Comparison of ENCODE assay signal across 17 cellular contexts in the genomic region with DNA sequence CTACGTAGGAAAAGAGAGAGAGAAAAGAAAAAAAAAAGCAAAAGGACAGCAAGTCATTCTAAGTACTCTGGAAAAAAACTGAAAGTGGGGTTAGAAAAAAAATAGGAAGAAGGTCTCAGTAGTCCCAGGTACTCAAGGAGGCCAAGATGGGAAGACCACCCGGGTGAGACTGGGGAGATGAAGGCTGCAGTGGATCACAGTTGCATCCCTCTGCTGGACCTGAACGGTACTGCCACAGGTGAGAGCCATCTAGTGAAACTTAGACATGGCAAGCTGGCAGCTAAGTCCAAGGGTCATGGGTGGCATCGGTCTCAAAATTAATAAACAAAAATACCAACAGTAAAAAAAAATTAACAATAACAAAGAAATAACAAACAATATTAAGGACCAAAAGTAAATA. TPM values are rescaled to one million over a fixed set of nuclear protein-coding genes. Genes with fewer than 3 reads are reported as not detected.
DNase-seq lines count a peak whose midpoint lies in the region; ATAC-seq and TF ChIP-seq lines count a peak whose summit lies in the region.
"Had no signal": no experiment of that assay in that cellular context is flagged by ENCODE, and none has a peak within 500 bp of the region (broad histone marks: within the 10 kb centered on the region; RNA-seq: fewer than 3 reads in every experiment).

No MANE protein-coding gene starts in this region.

- TF ChIP-seq RAD21 in SK-N-SH (IDR thresholded peaks at IDR 0.05; ENCODE audit: low read length): no peak

- CTCF ChIA-PET in SK-N-SH (lab: Yijun Ruan, JAX): no interaction called here

- H4K8ac ChIP-seq in mesendoderm (ENCODE audit: low read depth, low read length): no peak overlapping the region

- H3K27me3 ChIP-seq in SK-N-SH (ENCODE audit: insufficient read depth): no peaks in the 10 kb centered on the region
- no peaks in the 10 kb centered on the region for H3K27me3 ChIP-seq in mesendoderm (ENCODE audit: insufficient read depth, low read length, poor library complexity)

- H4K20me1 ChIP-seq in SK-N-SH (ENCODE audit: insufficient read depth): no peaks in the 10 kb centered on the region

- H3K79me2 ChIP-seq in SK-N-SH (ENCODE audit: insufficient read depth) (no peaks in the 10 kb centered on the region), mesendoderm (ENCODE audit: control insufficient read depth, insufficient read depth, low read length) (no peaks in the 10 kb centered on the region)

- H3K36me3 Mint-ChIP-seq in HFFc6 (ENCODE audit: low read depth): peaks cover 39% of the 10 kb centered on the region

- H3K9me3 Mint-ChIP-seq in HFFc6: peaks cover 63% of the 10 kb centered on the region

- no peak overlapping the region for H2BK15ac ChIP-seq in mesendoderm (replicated peaks; ENCODE audit: low read depth)

- H3K4me1 Mint-ChIP-seq in HFFc6 (ENCODE audit: low read depth): peaks cover 11% of the 10 kb centered on the region; the same call in 1 of the 2 replicates

- no peak overlapping the region for H4K5ac ChIP-seq in mesendoderm (ENCODE audit: low read length)

- no peak overlapping the region for H3K23ac ChIP-seq in mesendoderm (ENCODE audit: low read length)

- H3K79me1 ChIP-seq in mesendoderm (ENCODE audit: low read length): no peaks in the 10 kb centered on the region

- H3K9me3 ChIP-seq in SK-N-SH: peaks cover 3% of the 10 kb centered on the region; the same call in 1 of the 2 replicates

- no peak for DNase-seq in SK-N-SH
- no peak for DNase-seq in HFFc6
- DNase-seq in mesendoderm: peak; percentile 25
- no peak for DNase-seq in H4 (ENCODE audit: low spot score)
- no peak for DNase-seq in effector CD8-positive, alpha-beta T cell (lab: John Stamatoyannopoulos, UW)
- DNase-seq: activated T-cell treated with anti-CD3 and anti-CD28 coated beads, Interleukin-2, amount 50 U/mL, for 24 hours; amygdala; DMS79 treated with DMSO at 0.1 percent for 48 hours; effector memory CD8-positive, alpha-beta T cell; hippocampal formation; Kasumi-1; SHP77 treated with DMSO at 0.1 percent for 48 hours; stimulated activated CD4-positive, alpha-beta T cell treated with anti-CD3 and anti-CD28 coated beads, Interleukin-12 subunit alpha, Interleukin-12 subunit beta, amount 100 ng/mL, for 4 hours had no signal

- no peak overlapping the region for H3K4me3 Mint-ChIP-seq in HFFc6
- H3K4me3 Mint-ChIP-seq: activated T-cell treated with anti-CD3 and anti-CD28 coated beads, Interleukin-2, amount 50 U/mL, for 24 hours; effector memory CD8-positive, alpha-beta T cell had no signal

- H3K27ac Mint-ChIP-seq in HFFc6: no peak overlapping the region
- H3K27ac Mint-ChIP-seq: activated T-cell treated with anti-CD3 and anti-CD28 coated beads, Interleukin-2, amount 50 U/mL, for 24 hours; effector memory CD8-positive, alpha-beta T cell had no signal

- H3K4me3 ChIP-seq in SK-N-SH (ENCODE audit: low read depth in 2 of 2, low read length in 1 of 2): no peak overlapping the region
- H3K4me3 ChIP-seq in WI38 (ENCODE audit: low read depth, low read length): no peak overlapping the region
- H3K4me3 ChIP-seq in mesendoderm (ENCODE audit: low read length): no peak overlapping the region
- H3K4me3 ChIP-seq: lung had no signal

- H3K9ac ChIP-seq in SK-N-SH (no peak overlapping the region), mesendoderm (ENCODE audit: low read length) (no peak overlapping the region)

- H3K9me2 ChIP-seq in SK-N-SH: no peaks in the 10 kb centered on the region

- TF ChIP-seq CTCF in SK-N-SH (IDR thresholded peaks at IDR 0.05) (peak; percentile 17; the same call in 1 of the 2 replicates), HFFc6 (IDR thresholded peaks at IDR 0.05) (peak; percentile 42), WI38 (IDR thresholded peaks at IDR 0.05; ENCODE audit: low read depth, low read length) (peak; percentile 46)

- WGBS in SK-N-SH (ENCODE audit: low lambda C conversion rate): 35% methylated on average over 4 of the region's 4 CpGs
- no CpG with 5 or more reads among the region's 4 CpGs for WGBS in mesendoderm (ENCODE audit: extremely low coverage, insufficient coverage, low lambda C conversion rate)

- H2AK5ac ChIP-seq in mesendoderm (ENCODE audit: low read length): no peak overlapping the region

- no peak overlapping the region for H3K18ac ChIP-seq in mesendoderm (ENCODE audit: low read length)

- H3K4ac ChIP-seq in mesendoderm (ENCODE audit: low read depth, low read length): no peak overlapping the region

- H2BK120ac ChIP-seq in mesendoderm (ENCODE audit: low read depth, low read length): no peak overlapping the region

- no peaks in the 10 kb centered on the region for H3F3A ChIP-seq in SK-N-SH (replicated peaks; ENCODE audit: insufficient read depth)

- H2BK5ac ChIP-seq in mesendoderm (ENCODE audit: low read length): no peak overlapping the region

- no peak overlapping the region for H3K4me2 ChIP-seq in SK-N-SH
- no peak overlapping the region for H3K4me2 ChIP-seq in mesendoderm (ENCODE audit: low read length)

- no peak overlapping the region for H2AFZ ChIP-seq in SK-N-SH (ENCODE audit: low read depth)

- H3K4me1 ChIP-seq in SK-N-SH (ENCODE audit: control insufficient read depth in 1 of 2, insufficient read depth in 2 of 2, low read depth in 1 of 2, low read length in 1 of 2) (no peaks in the 10 kb centered on the region), mesendoderm (ENCODE audit: control insufficient read depth, low read depth, low read length) (no peaks in the 10 kb centered on the region)

- H3K27ac ChIP-seq in SK-N-SH (ENCODE audit: low read depth in 2 of 2, low read length in 1 of 2) (no peak overlapping the region), mesendoderm (ENCODE audit: low read depth, low read length) (no peak overlapping the region)

- POLR2A ChIA-PET in SK-N-SH (lab: Yijun Ruan, JAX): no interaction called here

- ATAC-seq in SK-N-SH treated with all-trans-retinoic acid at 6 μM for 48 hours (no peak), GM21619 (IDR thresholded peaks at IDR 0.05; ENCODE audit: unreplicated experiment) (no peak)
- ATAC-seq: effector memory CD8-positive, alpha-beta T cell had no signal

- H3K56ac ChIP-seq in mesendoderm (ENCODE audit: low read length): no peak overlapping the region

- no peak for TF ChIP-seq EP300 in SK-N-SH (IDR thresholded peaks at IDR 0.05; ENCODE audit: borderline replicate concordance in 1 of 2, low read depth in 1 of 2, low read length in 1 of 2)

- H3K27me3 Mint-ChIP-seq in HFFc6 (ENCODE audit: insufficient read depth): peaks cover 4% of the 10 kb centered on the region; the same call in 1 of the 2 replicates
- H3K27me3 Mint-ChIP-seq: activated T-cell treated with anti-CD3 and anti-CD28 coated beads, Interleukin-2, amount 50 U/mL, for 24 hours; effector memory CD8-positive, alpha-beta T cell had no signal

- H3K36me3 ChIP-seq in SK-N-SH (replicated peaks in 1 of 2; ENCODE audit: control insufficient read depth in 1 of 2, insufficient read depth in 2 of 2, low read length in 1 of 2) (no peaks in the 10 kb centered on the region), mesendoderm (ENCODE audit: control insufficient read depth, insufficient read depth, low read length) (no peaks in the 10 kb centered on the region)

TF ChIP-seq in SK-N-SH, 30 proteins besides CTCF, POLR2A, EP300 and RAD21 (continues in another document):
- TF ChIP-seq TCF12 (IDR thresholded peaks at IDR 0.05): no peak
- no peak for TF ChIP-seq TAF1 (IDR thresholded peaks at IDR 0.05; ENCODE audit: borderline replicate concordance, low read depth, low read length)
- TF ChIP-seq, protein P1, sequence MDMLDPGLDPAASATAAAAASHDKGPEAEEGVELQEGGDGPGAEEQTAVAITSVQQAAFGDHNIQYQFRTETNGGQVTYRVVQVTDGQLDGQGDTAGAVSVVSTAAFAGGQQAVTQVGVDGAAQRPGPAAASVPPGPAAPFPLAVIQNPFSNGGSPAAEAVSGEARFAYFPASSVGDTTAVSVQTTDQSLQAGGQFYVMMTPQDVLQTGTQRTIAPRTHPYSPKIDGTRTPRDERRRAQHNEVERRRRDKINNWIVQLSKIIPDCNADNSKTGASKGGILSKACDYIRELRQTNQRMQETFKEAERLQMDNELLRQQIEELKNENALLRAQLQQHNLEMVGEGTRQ (IDR thresholded peaks at IDR 0.05; ENCODE audit: borderline replicate concordance, low read depth, low read length): no peak
- no peak for TF ChIP-seq ELF1 (IDR thresholded peaks at IDR 0.05)
- TF ChIP-seq, protein P2, sequence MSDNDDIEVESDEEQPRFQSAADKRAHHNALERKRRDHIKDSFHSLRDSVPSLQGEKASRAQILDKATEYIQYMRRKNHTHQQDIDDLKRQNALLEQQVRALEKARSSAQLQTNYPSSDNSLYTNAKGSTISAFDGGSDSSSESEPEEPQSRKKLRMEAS (IDR thresholded peaks at IDR 0.05; ENCODE audit: low read depth): no peak
- no peak for TF ChIP-seq NFIC (IDR thresholded peaks at IDR 0.05; ENCODE audit: borderline replicate concordance)
- TF ChIP-seq JUND (IDR thresholded peaks at IDR 0.05): no peak
- no peak for TF ChIP-seq SMC3 (IDR thresholded peaks at IDR 0.05; ENCODE audit: low read depth, low read length)

TF ChIP-seq in SK-N-SH treated with all-trans-retinoic acid at 6 μM for 48 hours, 23 proteins besides CTCF, POLR2A, EP300 and RAD21 (continues in another document):
- no peak for TF ChIP-seq ARNTL (CRISPR knock-in tag; IDR thresholded peaks at IDR 0.05; ENCODE audit: borderline replicate concordance, low read depth)

RNA-seq across cellular contexts. Expression of a gene that starts 41.0 kb away (rescaled TPM):
- polyA plus RNA-seq in SK-N-SH (2012; rRNA removed): 11.8 and 13.1 TPM in 2 replicates
- polyA plus RNA-seq in SK-N-SH (2012; cell fraction: cytosol; rRNA removed): 10.4 and 11.8 TPM in 2 replicates
- 42.9 and 45.5 TPM in 2 replicates for polyA plus RNA-seq in SK-N-SH (2012; cell fraction: nucleus; rRNA removed)
- total RNA-seq in HFFc6 (2021; fragmentation: NEBNext Ultra II Directional; extraction: Animal tissue kit (Norgen Biotek cat#: 25700)): 10 to 100 TPM; 19.5 to 27.4 (median 22.1) TPM
- polyA plus RNA-seq in mesendoderm (2013, experiment 1 of 2): 18.3 TPM
- 18.2 TPM for polyA plus RNA-seq in mesendoderm (2013, experiment 2 of 2)
- total RNA-seq in H4 (2014; rRNA removed; shearing (Covaris generic)): 7.5 and 8.2 TPM in 2 replicates
